In the genomic region with DNA sequence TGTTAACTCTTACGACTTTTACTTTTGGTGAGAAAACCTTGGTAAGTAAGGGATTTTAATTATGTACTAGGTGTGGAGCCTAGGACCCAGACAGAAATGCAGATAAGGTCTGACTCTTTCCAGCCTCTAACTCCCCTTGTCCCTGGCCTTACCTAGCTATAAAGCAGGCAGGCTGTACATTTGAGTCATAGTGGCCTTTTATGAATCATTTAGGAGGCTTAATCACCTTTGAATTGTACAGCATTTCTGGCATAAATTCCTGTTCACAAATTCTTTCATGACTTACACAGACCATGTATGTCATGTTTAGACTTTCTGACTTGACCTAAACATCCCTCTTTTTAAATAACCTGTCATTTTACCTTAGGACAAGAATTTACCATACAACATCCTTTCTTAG, we compare ENCODE assay signal across 19 cellular contexts.
"Had no signal": no experiment of that assay in that cellular context is flagged by ENCODE, and none has a peak within 500 bp of the region (broad histone marks: within the 10 kb centered on the region; RNA-seq: fewer than 3 reads in every experiment).

No MANE protein-coding gene starts in this region.

- DNase-seq: activated CD4-positive, alpha-beta T cell treated with anti-CD3 and anti-CD28 coated beads, Interleukin-2, amount 50 U/mL, for 48 hours; activated CD8-positive, alpha-beta memory T cell treated with anti-CD3 and anti-CD28 coated beads, Interleukin-2, amount 50 U/mL, for 48 hours; activated gamma-delta T cell treated with Interleukin-2 at 50 U/mL for 16 hours; amniotic stem cell; cerebellar nuclear complex; foreskin fibroblast; left lung; naive thymus-derived CD8-positive, alpha-beta T cell; spleen; stimulated activated CD4-positive, alpha-beta T cell treated with anti-CD3 and anti-CD28 coated beads, Interleukin-4, amount 100 ng/mL, for 24 hours; stimulated activated naive CD8-positive, alpha-beta T cell treated with anti-CD3 and anti-CD28 coated beads, Interleukin-15, amount 100 ng/mL, for 72 hours; T-helper 1 cell; tibial artery; WERI-Rb-1 had no signal

- H3K36me3 Mint-ChIP-seq: mesothelial cell of epicardium had no signal

- H3K27ac Mint-ChIP-seq: activated naive CD8-positive, alpha-beta T cell; activated T-helper 1 cell treated with anti-CD3 and anti-CD28 coated beads, Interleukin-12 subunit alpha, Interleukin-12 subunit beta, Interleukin-2, Interleukin-4 antibody, amounts not matched to agents 30 ng/mL and 10 ng/mL and 1 ng/mL, durations not matched to agents 14 hours and 24 hours and 36 hours; mesothelial cell of epicardium; naive thymus-derived CD8-positive, alpha-beta T cell; progenitor cell of endocrine pancreas; stimulated activated naive CD8-positive, alpha-beta T cell treated with anti-CD3 and anti-CD28 coated beads, Interleukin-15, amount 100 ng/mL, for 72 hours had no signal

- H3K27ac ChIP-seq: coronary artery, left lung, spleen, tibial artery, WERI-Rb-1 had no signal

- ATAC-seq: left lung; naive thymus-derived CD8-positive, alpha-beta T cell; stimulated activated naive CD8-positive, alpha-beta T cell treated with anti-CD3 and anti-CD28 coated beads, Interleukin-15, amount 100 ng/mL, for 72 hours had no signal

- H3K27me3 Mint-ChIP-seq: progenitor cell of endocrine pancreas had no signal

- H3K4me3 Mint-ChIP-seq: activated naive CD8-positive, alpha-beta T cell; activated T-helper 1 cell treated with anti-CD3 and anti-CD28 coated beads, Interleukin-12 subunit alpha, Interleukin-12 subunit beta, Interleukin-2, Interleukin-4 antibody, amounts not matched to agents 30 ng/mL and 10 ng/mL and 1 ng/mL, durations not matched to agents 14 hours and 24 hours and 36 hours; mesothelial cell of epicardium; naive thymus-derived CD8-positive, alpha-beta T cell; stimulated activated naive CD8-positive, alpha-beta T cell treated with anti-CD3 and anti-CD28 coated beads, Interleukin-15, amount 100 ng/mL, for 72 hours had no signal

- H3K4me1 Mint-ChIP-seq: mesothelial cell of epicardium had no signal
